In genomic region chr19:12754465-12755196, GRCh38 we compare ENCODE assay signal across 24 cellular contexts. TPM values are rescaled to one million over a fixed set of nuclear protein-coding genes. Genes with fewer than 3 reads are reported as not detected.
DNase-seq lines count a peak whose midpoint lies in the region; ATAC-seq, FAIRE-seq and TF ChIP-seq lines count a peak whose summit lies in the region.
"Had no signal": no experiment of that assay in that cellular context is flagged by ENCODE, and none has a peak within 500 bp of the region (broad histone marks: within the 10 kb centered on the region; RNA-seq: fewer than 3 reads in every experiment).

No MANE protein-coding gene starts in this region.

- no peak for TF ChIP-seq CTCF in K562 (IDR thresholded peaks at IDR 0.05 in 2 of 3, conservative IDR thresholded peaks at IDR 0.05 in 1 of 3; ENCODE audit: insufficient read depth in 2 of 3, low read depth in 1 of 3, low read length in 3 of 3)

- H3K4ac ChIP-seq in neuronal stem cell (ENCODE audit: low read length) = no peak overlapping the region

- CTCF ChIA-PET in K562 (lab: Yijun Ruan, JAX; ENCODE audit: low intra/inter-chr PET ratio) = no interaction called here

- peak overlapping the region; percentile 48 for H3K18ac ChIP-seq in neuronal stem cell (ENCODE audit: low read length)

- peaks cover 4 to 45% of the 10 kb centered on the region in 2 experiments; a peak in 3 of 5 replicates for H3K4me1 ChIP-seq in K562 (replicated peaks in 1 of 2; ENCODE audit: control insufficient read depth in 2 of 2, insufficient read depth in 2 of 2, low read length in 2 of 2)
- H3K4me1 ChIP-seq in neuronal stem cell (ENCODE audit: control insufficient read depth in 2 of 2, insufficient read depth in 1 of 2, low read depth in 1 of 2, low read length in 2 of 2) = peaks cover 0 to 2% of the 10 kb centered on the region in 2 donors

- H2BK120ac ChIP-seq in neuronal stem cell (ENCODE audit: low read depth, low read length) = no peak overlapping the region

- H3K9ac ChIP-seq in K562 (ENCODE audit: insufficient read depth in 1 of 2, low read depth in 2 of 2, low read length in 2 of 2) (no peak overlapping the region), neuronal stem cell (ENCODE audit: low read depth, low read length, poor library complexity) (peak overlapping the region; percentile 44)
- H3K9ac ChIP-seq: BLaER1 had no signal

- ATAC-seq in K562 = no peak
- ATAC-seq: CD8-positive, alpha-beta T cell had no signal

- no peaks in the 10 kb centered on the region for H3K79me2 ChIP-seq in K562 (ENCODE audit: control insufficient read depth, insufficient read depth, low read length)

- H2AK5ac ChIP-seq in neuronal stem cell (ENCODE audit: low read depth, low read length) = peak overlapping the region; percentile 63

- H3K4me3 ChIP-seq in K562 (no peak overlapping the region), neuronal stem cell (ENCODE audit: low read length in 2 of 2) (no peak overlapping the region)
- H3K4me3 ChIP-seq: BLaER1, HAP-1 had no signal

- H3K4me2 ChIP-seq in K562 (ENCODE audit: insufficient read depth, low read length) (no peak overlapping the region), neuronal stem cell (ENCODE audit: insufficient read depth, low read length, poor library complexity, severe bottlenecking) (no peak overlapping the region)
- H3K4me2 ChIP-seq: BLaER1 had no signal

- peak overlapping the region; percentile 67 for H2BK15ac ChIP-seq in neuronal stem cell (ENCODE audit: low read length)

- H3K9me1 ChIP-seq in K562 (ENCODE audit: control insufficient read depth, insufficient read depth, low read length) = no peaks in the 10 kb centered on the region

- peak overlapping the region; percentile 89 for H2BK12ac ChIP-seq in neuronal stem cell (ENCODE audit: low read length)

- no peak overlapping the region for H3K14ac ChIP-seq in neuronal stem cell (ENCODE audit: low read length)

- no peak overlapping the region for H3K27ac ChIP-seq in K562 (ENCODE audit: extremely low read depth, low read depth, low read length)
- no peak overlapping the region for H3K27ac ChIP-seq in neuronal stem cell (replicated peaks; ENCODE audit: low read length)
- H3K27ac ChIP-seq: 22Rv1, BLaER1, C4-2B had no signal

- no peak overlapping the region for H4K8ac ChIP-seq in neuronal stem cell (ENCODE audit: low read depth, low read length)

- BruUV-seq in K562 (replicated peaks; lab: Mats Ljungman, UMichigan) = no TSS peak

- H3K36me3 ChIP-seq in K562 (ENCODE audit: control insufficient read depth, insufficient read depth, low read length) = no peaks in the 10 kb centered on the region
- H3K36me3 ChIP-seq in neuronal stem cell (replicated peaks in 1 of 2; ENCODE audit: control insufficient read depth in 2 of 2, insufficient read depth in 2 of 2, low read length in 2 of 2) = no peaks in the 10 kb centered on the region
- H3K36me3 ChIP-seq: BLaER1, HAP-1 had no signal

- H3K27me3 ChIP-seq in K562 (ENCODE audit: control insufficient read depth in 2 of 2, insufficient read depth in 2 of 2, low read length in 2 of 2) = peaks cover 20 to 36% of the 10 kb centered on the region in 2 experiments; a peak in 3 of 5 replicates
- peaks cover 0 to 36% (median 29%) of the 10 kb centered on the region in 3 experiments for H3K27me3 ChIP-seq in neuronal stem cell (ENCODE audit: control insufficient read depth in 3 of 3, insufficient read depth in 3 of 3, low read depth in 1 of 3, low read length in 3 of 3)
- H3K27me3 ChIP-seq: BLaER1 had no signal

- TF ChIP-seq POLR2A in K562 (conservative IDR thresholded peaks at IDR 0.05) = no peak

- H4K91ac ChIP-seq in neuronal stem cell (ENCODE audit: low read depth, low read length, poor library complexity) = no peak overlapping the region

- intact Hi-C loops in K562 (cut with micrococcal nuclease) = no loop called here

- H3K9me3 ChIP-seq in K562 (replicated peaks; ENCODE audit: control insufficient read depth, insufficient read depth, low read depth, low read length) = no peaks in the 10 kb centered on the region
- H3K9me3 ChIP-seq in neuronal stem cell (replicated peaks in 1 of 2; ENCODE audit: control insufficient read depth in 2 of 2, insufficient read depth in 1 of 2, low read depth in 1 of 2, low read length in 2 of 2) = no peaks in the 10 kb centered on the region
- H3K9me3 ChIP-seq: BLaER1, Caco-2, HAP-1 had no signal

- no peak overlapping the region for H2AFZ ChIP-seq in K562 (ENCODE audit: low read depth, low read length)
- no peak overlapping the region for H2AFZ ChIP-seq in neuronal stem cell (ENCODE audit: low read length)

- H3K23ac ChIP-seq in neuronal stem cell (ENCODE audit: low read depth, low read length, poor library complexity) = peak overlapping the region; percentile 93

- WGBS in K562 (ENCODE audit: insufficient coverage, low coverage, missing lambda C conversion rate) = 51% methylated on average over 24 of the region's 50 CpGs
- no CpG with 5 or more reads among the region's 50 CpGs for WGBS in neuronal stem cell (ENCODE audit: extremely low coverage in 2 of 2, insufficient read length in 2 of 2, insufficient replicate concordance in 1 of 2), 2 donors

- H4K20me1 ChIP-seq in K562 (replicated peaks; ENCODE audit: control insufficient read depth, insufficient read depth, low read length) = no peaks in the 10 kb centered on the region
- H4K20me1 ChIP-seq: BLaER1 had no signal

- no peak for TF ChIP-seq EP300 in K562 (IDR thresholded peaks at IDR 0.05; ENCODE audit: low read length)

- no peak overlapping the region for H2BK5ac ChIP-seq in neuronal stem cell (ENCODE audit: low read length)

- TF ChIP-seq RAD21 in K562 (CRISPR knock-in tag; conservative IDR thresholded peaks at IDR 0.05 in 1 of 2, IDR thresholded peaks at IDR 0.05 in 1 of 2) = no peak

- FAIRE-seq in K562 (lab: Jason Lieb, UNC) = no peak
- FAIRE-seq: A204.1, G401.6, GM12892 had no signal

- peaks cover 2% of the 10 kb centered on the region for H3K79me1 ChIP-seq in neuronal stem cell (ENCODE audit: low read depth, low read length)

- POLR2A ChIA-PET in K562 (lab: Yijun Ruan, JAX) = interaction anchor here (0.6 to 2.0 kb wide), 8 partner anchors 8 to 1494 kb away, joined by 3 to 6 read pairs (median 4); partner anchors contain the start of genes GET3 and TRIR

- in situ Hi-C loops in K562 (cut with MboI) = no loop called here

- DNase-seq in DMS53 (lab: John Stamatoyannopoulos, UW) (peak; percentile 41), DMS53 treated with DMSO at 0.1 percent for 48 hours (lab: John Stamatoyannopoulos, UW; ENCODE audit: unreplicated experiment) (no peak), ELF-1 (ENCODE audit: low read depth, low spot score) (peak; percentile 46), K562 (ENCODE audit: extremely low read depth in 1 of 4, low spot score in 3 of 4) (no peak), neuronal stem cell (ENCODE audit: low spot score) (no peak), SKM-1 treated with dmso at 0.1 percent for 144 hours (lab: John Stamatoyannopoulos, UW; ENCODE audit: unreplicated experiment) (no peak), NCI-H1694 (lab: John Stamatoyannopoulos, UW) (no peak)
- no peak for DNase-seq in stimulated activated CD4-positive, alpha-beta T cell treated with anti-CD3 and anti-CD28 coated beads, Interleukin-15, amount 100 ng/mL, for 24 hours
- DNase-seq: Caco-2; CD4-positive, CD25-positive, alpha-beta regulatory T cell; CD8-positive, alpha-beta T cell; DMS153; DMS79 treated with DMSO at 0.1 percent for 48 hours; HFFc6 had no signal

RNA-seq across cellular contexts. Expression of gene BEST2, which starts 3.0 kb away (rescaled TPM):
- total RNA-seq in K562 (2011; cell fraction: chromatin; rRNA removed; ENCODE audit: low replicate concordance) = not detected in 2 replicates
- total RNA-seq in K562 (2011; cell fraction: nucleolus; rRNA removed) = 0.33 TPM in 1 of 2 replicates, not detected in the other
- not detected in 2 replicates for total RNA-seq in K562 (2011; cell fraction: nucleoplasm; rRNA removed)
- not detected in 2 replicates for total RNA-seq in K562 (2014; rRNA removed)
- total RNA-seq in K562 (2014; rRNA removed; fragmentation: Illumina TruSeq; extraction: Trizol) = not detected in 2 replicates
- not detected in 2 replicates for total RNA-seq in K562 (2015; rRNA removed; fragmentation: Illumina TruSeq; extraction: Trizol)
- total RNA-seq in K562 (2021) = not detected in 2 replicates
- polyA plus RNA-seq in K562 (2011; rRNA removed) = not detected in 2 replicates
- 0.04 TPM in 1 of 2 replicates, not detected in the other for polyA plus RNA-seq in K562 (2011; cell fraction: cytosol; rRNA removed)
- not detected in 2 replicates for polyA plus RNA-seq in K562 (2011; cell fraction: nucleus; rRNA removed)
- polyA plus RNA-seq in K562 (2012) = not detected in 2 replicates
- polyA plus RNA-seq in K562 (2014; fragmentation: Illumina TruSeq; extraction: Trizol) = not detected in 2 replicates
- not detected for polyA plus RNA-seq in K562 (2014; fragmentation: Nextera tagmentation; extraction: Ambion mirVana)
- not detected in 2 replicates for polyA plus RNA-seq in K562 (2014; rRNA removed)
- not detected in 2 replicates for polyA minus RNA-seq in K562 (2011; rRNA and poly(A)+ RNA removed)
- not detected in 2 replicates for polyA minus RNA-seq in K562 (2011; cell fraction: cytosol; rRNA and poly(A)+ RNA removed)
- polyA minus RNA-seq in K562 (2011; cell fraction: nucleus; rRNA and poly(A)+ RNA removed) = not detected in 2 replicates
- 0.03 TPM for polyA plus RNA-seq in neuronal stem cell (2013, experiment 1 of 2)
- 0.03 TPM for polyA plus RNA-seq in neuronal stem cell (2013, experiment 2 of 2)
- total RNA-seq: B cell; CD4-positive, CD25-positive, alpha-beta regulatory T cell; CD8-positive, alpha-beta T cell; Daoy; HFFc6 had no signal
- polyA plus RNA-seq: AG04450; CD4-positive, CD25-positive, alpha-beta regulatory T cell had no signal

RNA-seq across cellular contexts. Expression of gene GET3, which starts 17.3 kb away (rescaled TPM):
- total RNA-seq in K562 (2011; cell fraction: chromatin; rRNA removed; ENCODE audit: low replicate concordance) = 14.2 and 56.9 TPM in 2 replicates
- 50.0 and 64.0 TPM in 2 replicates for total RNA-seq in K562 (2011; cell fraction: nucleolus; rRNA removed)
- total RNA-seq in K562 (2011; cell fraction: nucleoplasm; rRNA removed) = 23.1 and 31.1 TPM in 2 replicates
- total RNA-seq in K562 (2014; rRNA removed) (67.7 and 89.3 TPM in 2 replicates), K562 (2014; rRNA removed; fragmentation: Illumina TruSeq; extraction: Trizol) (21.6 and 26.0 TPM in 2 replicates), K562 (2015; rRNA removed; fragmentation: Illumina TruSeq; extraction: Trizol) (50.1 TPM in 2 replicates), K562 (2021) (51.8 and 55.3 TPM in 2 replicates)
- polyA plus RNA-seq in K562 (2011; rRNA removed) (63.5 and 79.5 TPM in 2 replicates), K562 (2014; fragmentation: Illumina TruSeq; extraction: Trizol) (68.4 and 73.2 TPM in 2 replicates), K562 (2014; fragmentation: Nextera tagmentation; extraction: Ambion mirVana) (10 to 100 TPM in 1 of 2 experiments, 1 to 10 TPM in 1; 8.3 to 29.1 TPM), K562 (2014; rRNA removed) (83.5 and 85.1 TPM in 2 replicates)
- 84.9 and 186 TPM in 2 replicates for polyA plus RNA-seq in K562 (2011; cell fraction: cytosol; rRNA removed)
- polyA plus RNA-seq in K562 (2011; cell fraction: nucleus; rRNA removed) = 67.3 and 105 TPM in 2 replicates
- 61.4 and 90.6 TPM in 2 replicates for polyA plus RNA-seq in K562 (2012)
- polyA minus RNA-seq in K562 (2011; rRNA and poly(A)+ RNA removed) = 26.3 and 49.6 TPM in 2 replicates
- 25.6 and 35.6 TPM in 2 replicates for polyA minus RNA-seq in K562 (2011; cell fraction: cytosol; rRNA and poly(A)+ RNA removed)
- 9.1 and 13.1 TPM in 2 replicates for polyA minus RNA-seq in K562 (2011; cell fraction: nucleus; rRNA and poly(A)+ RNA removed)
- 46.1 TPM for polyA plus RNA-seq in neuronal stem cell (2013, experiment 1 of 2)
- polyA plus RNA-seq in neuronal stem cell (2013, experiment 2 of 2) = 44.7 TPM

RNA-seq across cellular contexts. Expression of gene TRIR, which starts 20.1 kb away (rescaled TPM):
- 38.3 and 82.0 TPM in 2 replicates for total RNA-seq in K562 (2011; cell fraction: chromatin; rRNA removed; ENCODE audit: low replicate concordance)
- total RNA-seq in K562 (2011; cell fraction: nucleolus; rRNA removed) = 75.4 and 76.0 TPM in 2 replicates
- 75.5 and 81.6 TPM in 2 replicates for total RNA-seq in K562 (2011; cell fraction: nucleoplasm; rRNA removed)
- 375 and 478 TPM in 2 replicates for total RNA-seq in K562 (2014; rRNA removed)
- total RNA-seq in K562 (2014; rRNA removed; fragmentation: Illumina TruSeq; extraction: Trizol) = 97.4 and 105 TPM in 2 replicates
- total RNA-seq in K562 (2015; rRNA removed; fragmentation: Illumina TruSeq; extraction: Trizol) = 127 and 137 TPM in 2 replicates
- total RNA-seq in K562 (2021) = 158 and 173 TPM in 2 replicates
- polyA plus RNA-seq in K562 (2011; rRNA removed) = 137 and 153 TPM in 2 replicates
- polyA plus RNA-seq in K562 (2011; cell fraction: cytosol; rRNA removed) = 153 and 204 TPM in 2 replicates
- polyA plus RNA-seq in K562 (2011; cell fraction: nucleus; rRNA removed) = 104 and 117 TPM in 2 replicates
- 208 and 221 TPM in 2 replicates for polyA plus RNA-seq in K562 (2012)
- polyA plus RNA-seq in K562 (2014; fragmentation: Illumina TruSeq; extraction: Trizol) = 126 and 135 TPM in 2 replicates
- 10 to 100 TPM; 36.7 to 40.5 TPM for polyA plus RNA-seq in K562 (2014; fragmentation: Nextera tagmentation; extraction: Ambion mirVana)
- polyA plus RNA-seq in K562 (2014; rRNA removed) = 487 and 512 TPM in 2 replicates
- polyA minus RNA-seq in K562 (2011; rRNA and poly(A)+ RNA removed) = 52.4 and 52.9 TPM in 2 replicates
- 32.0 and 35.9 TPM in 2 replicates for polyA minus RNA-seq in K562 (2011; cell fraction: cytosol; rRNA and poly(A)+ RNA removed)
- polyA minus RNA-seq in K562 (2011; cell fraction: nucleus; rRNA and poly(A)+ RNA removed) = 18.3 and 22.5 TPM in 2 replicates
- 242 TPM for polyA plus RNA-seq in neuronal stem cell (2013, experiment 1 of 2)
- polyA plus RNA-seq in neuronal stem cell (2013, experiment 2 of 2) = 221 TPM

RNA-seq across cellular contexts. Expression of gene HOOK2, which starts 20.7 kb away (rescaled TPM):
- 72.7 and 90.1 TPM in 2 replicates for total RNA-seq in K562 (2011; cell fraction: chromatin; rRNA removed; ENCODE audit: low replicate concordance)
- 32.6 and 41.0 TPM in 2 replicates for total RNA-seq in K562 (2011; cell fraction: nucleolus; rRNA removed)
- total RNA-seq in K562 (2011; cell fraction: nucleoplasm; rRNA removed) = 39.9 and 41.2 TPM in 2 replicates
- 15.0 and 15.2 TPM in 2 replicates for total RNA-seq in K562 (2014; rRNA removed)
- 6.3 and 8.8 TPM in 2 replicates for total RNA-seq in K562 (2014; rRNA removed; fragmentation: Illumina TruSeq; extraction: Trizol)
- 6.6 and 8.7 TPM in 2 replicates for total RNA-seq in K562 (2015; rRNA removed; fragmentation: Illumina TruSeq; extraction: Trizol)
- total RNA-seq in K562 (2021) = 13.1 and 17.0 TPM in 2 replicates
- polyA plus RNA-seq in K562 (2011; rRNA removed) = 9.9 and 15.3 TPM in 2 replicates
- polyA plus RNA-seq in K562 (2011; cell fraction: cytosol; rRNA removed) = 7.1 and 8.6 TPM in 2 replicates
- 62.2 and 67.4 TPM in 2 replicates for polyA plus RNA-seq in K562 (2011; cell fraction: nucleus; rRNA removed)
- polyA plus RNA-seq in K562 (2012) = 14.8 and 27.9 TPM in 2 replicates
- polyA plus RNA-seq in K562 (2014; fragmentation: Illumina TruSeq; extraction: Trizol) = 12.9 and 14.1 TPM in 2 replicates
- polyA plus RNA-seq in K562 (2014; fragmentation: Nextera tagmentation; extraction: Ambion mirVana) = 1 to 10 TPM; 1.3 to 1.5 TPM
- polyA plus RNA-seq in K562 (2014; rRNA removed) = 16.1 and 17.2 TPM in 2 replicates
- 8.0 and 8.6 TPM in 2 replicates for polyA minus RNA-seq in K562 (2011; rRNA and poly(A)+ RNA removed)
- polyA minus RNA-seq in K562 (2011; cell fraction: cytosol; rRNA and poly(A)+ RNA removed) = 1.9 and 3.3 TPM in 2 replicates
- 16.7 and 17.0 TPM in 2 replicates for polyA minus RNA-seq in K562 (2011; cell fraction: nucleus; rRNA and poly(A)+ RNA removed)
- polyA plus RNA-seq in neuronal stem cell (2013, experiment 1 of 2) = 15.5 TPM
- polyA plus RNA-seq in neuronal stem cell (2013, experiment 2 of 2) = 15.0 TPM

RNA-seq across cellular contexts. Expression of gene TNPO2, which starts 30.9 kb away (rescaled TPM):
- total RNA-seq in K562 (2011; cell fraction: chromatin; rRNA removed; ENCODE audit: low replicate concordance) = 399 and 932 TPM in 2 replicates
- 499 and 534 TPM in 2 replicates for total RNA-seq in K562 (2011; cell fraction: nucleolus; rRNA removed)
- 285 and 332 TPM in 2 replicates for total RNA-seq in K562 (2011; cell fraction: nucleoplasm; rRNA removed)
- total RNA-seq in K562 (2014; rRNA removed) (25.7 and 36.2 TPM in 2 replicates), K562 (2014; rRNA removed; fragmentation: Illumina TruSeq; extraction: Trizol) (30.0 and 40.3 TPM in 2 replicates), K562 (2015; rRNA removed; fragmentation: Illumina TruSeq; extraction: Trizol) (53.8 and 55.5 TPM in 2 replicates), K562 (2021) (107 and 126 TPM in 2 replicates)
- polyA plus RNA-seq in K562 (2011; rRNA removed) (88.4 and 110 TPM in 2 replicates), K562 (2014; fragmentation: Illumina TruSeq; extraction: Trizol) (66.6 and 67.0 TPM in 2 replicates), K562 (2014; fragmentation: Nextera tagmentation; extraction: Ambion mirVana) (1 to 10 TPM; 6.0 to 6.3 TPM), K562 (2014; rRNA removed) (78.0 and 80.9 TPM in 2 replicates)
- polyA plus RNA-seq in K562 (2011; cell fraction: cytosol; rRNA removed) = 74.1 and 101 TPM in 2 replicates
- 461 and 669 TPM in 2 replicates for polyA plus RNA-seq in K562 (2011; cell fraction: nucleus; rRNA removed)
- polyA plus RNA-seq in K562 (2012) = 50.2 and 61.0 TPM in 2 replicates
- 149 and 177 TPM in 2 replicates for polyA minus RNA-seq in K562 (2011; rRNA and poly(A)+ RNA removed)
- polyA minus RNA-seq in K562 (2011; cell fraction: cytosol; rRNA and poly(A)+ RNA removed) = 90.2 and 132 TPM in 2 replicates
- polyA minus RNA-seq in K562 (2011; cell fraction: nucleus; rRNA and poly(A)+ RNA removed) = 220 and 239 TPM in 2 replicates
- 47.1 TPM for polyA plus RNA-seq in neuronal stem cell (2013, experiment 1 of 2)
- 47.1 TPM for polyA plus RNA-seq in neuronal stem cell (2013, experiment 2 of 2)

Comparison
In these comparisons a context has a peak if more than half of its experiments do, and no peak if none do; other contexts are left out.
1. DNase-seq: peak in DMS53 (single experiment) and ELF-1 (single experiment); none in DMS53 treated with DMSO at 0.1 percent for 48 hours (single experiment), K562 (0 of 4), neuronal stem cell (single experiment), SKM-1 treated with dmso at 0.1 percent for 144 hours (single experiment), NCI-H1694 (single experiment) and stimulated activated CD4-positive, alpha-beta T cell treated with anti-CD3 and anti-CD28 coated beads, Interleukin-15, amount 100 ng/mL, for 24 hours (single experiment).